ENCODE assay signal across 18 cellular contexts in genomic region chr7:121546632-121547340, GRCh38.
DNase-seq lines count a peak whose midpoint lies in the region; ATAC-seq and TF ChIP-seq lines count a peak whose summit lies in the region.
"Had no signal": no experiment of that assay in that cellular context is flagged by ENCODE, and none has a peak within 500 bp of the region (broad histone marks: within the 10 kb centered on the region; RNA-seq: fewer than 3 reads in every experiment).

No MANE protein-coding gene starts in this region.

- no peaks in the 10 kb centered on the region for H3F3A ChIP-seq in neural progenitor cell (ENCODE audit: low read depth)

- H3K9me3 ChIP-seq in DND-41 (ENCODE audit: insufficient read depth, low read length, severe bottlenecking) (no peaks in the 10 kb centered on the region), body of pancreas (no peaks in the 10 kb centered on the region), neural progenitor cell (ENCODE audit: low read depth) (no peaks in the 10 kb centered on the region)
- H3K9me3 ChIP-seq: gastrocnemius medialis, neutrophil, upper lobe of right lung had no signal

- H3K27ac ChIP-seq in DND-41 (ENCODE audit: low read length) (no peak overlapping the region), body of pancreas (no peak overlapping the region), neural progenitor cell (no peak overlapping the region)
- H3K27ac ChIP-seq: gastrocnemius medialis, neutrophil, upper lobe of right lung had no signal

- H3K4me3 ChIP-seq in DND-41 (ENCODE audit: low read depth in 1 of 2, low read length in 2 of 2) (no peak overlapping the region), body of pancreas (no peak overlapping the region), neural progenitor cell (no peak overlapping the region)
- H3K4me3 ChIP-seq: gastrocnemius medialis, upper lobe of right lung had no signal

- H3K27ac Mint-ChIP-seq in neural progenitor cell = no peak overlapping the region
- H3K27ac Mint-ChIP-seq: activated CD4-positive, alpha-beta T cell treated with anti-CD3 and anti-CD28 coated beads, Interleukin-2, amount 10 ng/mL, durations not matched to agents 7 days and 5 days; activated naive CD4-positive, alpha-beta T cell treated with anti-CD3 and anti-CD28 coated beads, Interleukin-2, amount 10 ng/mL, durations not matched to agents 7 days and 5 days; IgD-negative memory B cell had no signal

- H3K27me3 ChIP-seq in DND-41 (ENCODE audit: insufficient read depth, low read length, poor library complexity) (no peaks in the 10 kb centered on the region), body of pancreas (no peaks in the 10 kb centered on the region), neural progenitor cell (no peaks in the 10 kb centered on the region)
- H3K27me3 ChIP-seq: gastrocnemius medialis, neutrophil, upper lobe of right lung had no signal

- peak overlapping the region; percentile 9; the same call in 1 of the 2 replicates for H3K4me2 ChIP-seq in DND-41 (ENCODE audit: insufficient read depth, low read length)
- no peak overlapping the region for H3K4me2 ChIP-seq in neural progenitor cell

- H4K20me1 ChIP-seq in DND-41 (ENCODE audit: insufficient read depth, low read length) (no peaks in the 10 kb centered on the region), neural progenitor cell (ENCODE audit: low read depth) (no peaks in the 10 kb centered on the region)

- peaks cover 6% of the 10 kb centered on the region for H3K9me3 Mint-ChIP-seq in neural progenitor cell
- H3K9me3 Mint-ChIP-seq: stimulated activated naive CD8-positive, alpha-beta T cell treated with anti-CD3 and anti-CD28 coated beads, Interleukin-15, Interleukin-2, amounts not matched to agents 100 ng/mL and 50 ng/mL, for 24 hours had no signal

- H3K4me3 Mint-ChIP-seq in neural progenitor cell = no peak overlapping the region
- H3K4me3 Mint-ChIP-seq: activated CD4-positive, alpha-beta T cell treated with anti-CD3 and anti-CD28 coated beads, Interleukin-2, amount 10 ng/mL, durations not matched to agents 7 days and 5 days; activated naive CD4-positive, alpha-beta T cell treated with anti-CD3 and anti-CD28 coated beads, Interleukin-2, amount 10 ng/mL, durations not matched to agents 7 days and 5 days; stimulated activated naive CD8-positive, alpha-beta T cell treated with anti-CD3 and anti-CD28 coated beads, Interleukin-15, Interleukin-2, amounts not matched to agents 100 ng/mL and 50 ng/mL, for 24 hours had no signal

- H3K9ac ChIP-seq in DND-41 (ENCODE audit: low read depth, low read length) = no peak overlapping the region
- no peak overlapping the region for H3K9ac ChIP-seq in neural progenitor cell

- H3K79me2 ChIP-seq in DND-41 (ENCODE audit: insufficient read depth, low read length) (no peaks in the 10 kb centered on the region), neural progenitor cell (ENCODE audit: low read depth) (no peaks in the 10 kb centered on the region)

- H2AFZ ChIP-seq in DND-41 (ENCODE audit: low read depth, low read length) (no peak overlapping the region), neural progenitor cell (replicated peaks) (peak overlapping the region; percentile 38)

- TF ChIP-seq CTCF in DND-41 (IDR thresholded peaks at IDR 0.05; ENCODE audit: borderline replicate concordance, extremely low read depth, low read length, poor library complexity, severe bottlenecking) (no peak), body of pancreas (IDR thresholded peaks at IDR 0.05) (no peak), neural progenitor cell (IDR thresholded peaks at IDR 0.05) (no peak)

- WGBS in body of pancreas, 2 donors = 45 to 49% methylated on average over 4 of the region's 4 CpGs

- TF ChIP-seq POLR2A in body of pancreas (IDR thresholded peaks at IDR 0.05) = no peak

- no peak for ATAC-seq in DND-41 (ENCODE audit: insufficient read depth, low read depth)
- peak; percentile 31 for ATAC-seq in body of pancreas
- no peak for ATAC-seq in HG02970 (IDR thresholded peaks at IDR 0.05; ENCODE audit: low FRiP score, unreplicated experiment)

- DNase-seq in DND-41 (no peak), NCI-H1105 treated with DMSO at 0.1 percent for 48 hours (lab: John Stamatoyannopoulos, UW) (peak; percentile 88), body of pancreas (no peak), neural progenitor cell (ENCODE audit: low spot score) (no peak), GM03348 (ENCODE audit: low spot score) (no peak)
- no peak for DNase-seq in stimulated activated CD4-positive, alpha-beta T cell treated with anti-CD3 and anti-CD28 coated beads, Interleukin-4, amount 100 ng/mL, for 24 hours
- DNase-seq: activated naive CD4-positive, alpha-beta T cell treated with anti-CD3 and anti-CD28 coated beads, Interleukin-2, amount 10 ng/mL, durations not matched to agents 7 days and 5 days; activated T-cell treated with anti-CD3 and anti-CD28 coated beads for 4 hours; cortex of kidney; gastrocnemius medialis; NK-92 treated with Interleukin-12 subunit alpha and Interleukin-12 subunit beta, amount 100 ng/mL, for 24 hours; stimulated activated CD4-positive, alpha-beta T cell treated with anti-CD3 and anti-CD28 coated beads, Interleukin-15, amount 100 ng/mL, for 24 hours; upper lobe of right lung had no signal

- peaks cover 3% of the 10 kb centered on the region for H3K4me1 Mint-ChIP-seq in neural progenitor cell

- peaks cover 2% of the 10 kb centered on the region for H3K27me3 Mint-ChIP-seq in neural progenitor cell (ENCODE audit: insufficient read depth, low read depth)
- H3K27me3 Mint-ChIP-seq: IgD-negative memory B cell; stimulated activated naive CD8-positive, alpha-beta T cell treated with anti-CD3 and anti-CD28 coated beads, Interleukin-15, Interleukin-2, amounts not matched to agents 100 ng/mL and 50 ng/mL, for 24 hours had no signal

- H3K4me1 ChIP-seq in DND-41 (ENCODE audit: insufficient read depth, low read length) (no peaks in the 10 kb centered on the region), body of pancreas (peaks cover 28% of the 10 kb centered on the region), neural progenitor cell (no peaks in the 10 kb centered on the region)
- H3K4me1 ChIP-seq: gastrocnemius medialis, upper lobe of right lung had no signal

- intact Hi-C loops in body of pancreas (cut with DNase I) = loop anchor here (5.0 kb wide), 1 partner anchor 179 kb away; no protein-coding TSS in a partner anchor

- H3K36me3 ChIP-seq in DND-41 (ENCODE audit: insufficient read depth, low read length) (no peaks in the 10 kb centered on the region), body of pancreas (replicated peaks in 1 of 2; ENCODE audit: insufficient read depth in 1 of 2, low read depth in 2 of 2) (no peaks in the 10 kb centered on the region), neural progenitor cell (no peaks in the 10 kb centered on the region)
- H3K36me3 ChIP-seq: gastrocnemius medialis, neutrophil, upper lobe of right lung had no signal

- peaks cover 3% of the 10 kb centered on the region for H3K36me3 Mint-ChIP-seq in neural progenitor cell
